8 cellular contexts compared by ENCODE assay signal in the genomic region with DNA sequence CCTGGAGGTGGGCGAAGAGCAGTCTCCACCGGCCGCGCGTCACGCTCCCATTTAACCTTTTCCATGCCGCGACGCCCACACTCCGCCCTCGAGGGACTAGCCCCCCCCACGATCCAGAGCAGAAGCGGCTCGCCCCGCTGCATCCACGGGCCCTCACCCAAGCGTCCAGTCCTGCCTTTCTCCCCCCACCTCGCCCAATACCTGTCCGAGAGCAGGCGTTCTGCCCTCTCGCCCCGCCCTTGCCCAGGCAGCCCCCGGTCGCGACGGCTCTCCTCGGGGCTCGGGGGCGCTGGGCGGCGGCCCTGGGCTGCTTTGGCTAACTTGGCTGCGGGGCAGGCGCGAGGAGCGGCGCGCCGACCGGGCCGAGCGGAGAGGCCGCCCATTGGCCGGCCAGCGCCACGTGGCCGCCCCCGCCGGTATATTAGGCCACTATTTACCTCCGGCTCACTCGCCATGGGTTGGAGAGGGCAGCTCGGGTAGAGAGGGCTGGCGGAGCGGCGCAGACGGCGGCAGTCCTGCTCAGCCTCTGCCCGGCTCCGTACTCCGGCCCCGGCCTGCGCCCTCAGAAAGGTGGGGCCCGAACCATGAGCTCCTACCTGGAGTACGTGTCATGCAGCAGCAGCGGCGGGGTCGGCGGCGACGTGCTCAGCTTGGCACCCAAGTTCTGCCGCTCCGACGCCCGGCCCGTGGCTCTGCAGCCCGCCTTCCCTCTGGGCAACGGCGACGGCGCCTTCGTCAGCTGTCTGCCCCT. TPM values are rescaled to one million over a fixed set of nuclear protein-coding genes. Genes with fewer than 3 reads are reported as not detected.
DNase-seq lines count a peak whose midpoint lies in the region; ATAC-seq, FAIRE-seq and TF ChIP-seq lines count a peak whose summit lies in the region.

A gene (plus strand): TSS at position 451 of the 751 bp plus-strand sequence. CDS start 134 bp downstream, at position 585.

- no peak for FAIRE-seq in GM12892 (lab: Jason Lieb, UNC)

- TF ChIP-seq CTCF in cardiac fibroblast (IDR thresholded peaks at IDR 0.05; ENCODE audit: low read depth, low read length) = no peak

- H3K27me3 ChIP-seq in layer of hippocampus (ENCODE audit: control insufficient read depth, insufficient read depth, low read length) = peaks cover 28% of the 10 kb centered on the region

- H3K4me3 ChIP-seq in cardiac fibroblast (replicated peaks in 1 of 2; ENCODE audit: low read depth in 2 of 2, low read length in 2 of 2) = peak within 1 kb of the TSS; percentile 45 to 56

- DNase-seq in ACHN = peak; percentile 60
- DNase-seq in GM12892 (ENCODE audit: insufficient read length) = peak; percentile 37
- DNase-seq in NCI-H526 (lab: John Stamatoyannopoulos, UW) = peak; percentile 62 to 93
- no peak for DNase-seq in cardiac fibroblast (ENCODE audit: low read depth in 2 of 2)
- no peak for DNase-seq in stimulated activated naive CD8-positive, alpha-beta T cell treated with anti-CD3 and anti-CD28 coated beads, Interleukin-15, Interleukin-2, amounts not matched to agents 100 U/mL and 50 U/mL, for 24 hours
- DNase-seq in GM19240 (ENCODE audit: insufficient read length, low spot score) = no peak

- peak within 1 kb of the TSS; percentile 46 for H3K27ac ChIP-seq in layer of hippocampus (ENCODE audit: low read depth, low read length)

- no peak for TF ChIP-seq POLR2A in GM12892 (IDR thresholded peaks at IDR 0.05; ENCODE audit: low read depth, low read length)

- peak; percentile 50 for ATAC-seq in stimulated activated naive CD8-positive, alpha-beta T cell treated with anti-CD3 and anti-CD28 coated beads, Interleukin-15, Interleukin-2, amounts not matched to agents 100 U/mL and 50 U/mL, for 24 hours
- no peak for ATAC-seq in HG02571 (IDR thresholded peaks at IDR 0.05; ENCODE audit: unreplicated experiment)

- in situ Hi-C loops in ACHN (cut with HindIII; ENCODE audit: low pct_ligation_motif_present, low pct_unique_long_range_greater_than_20kb, low sequenced_read_pairs) = no loop called here

RNA-seq across cellular contexts. Expression of the gene that starts here (rescaled TPM):
- not detected for polyA plus RNA-seq in GM12892 (2012; ENCODE audit: missing spikeins)

Comparison
In these comparisons a context has a peak if more than half of its experiments do, and no peak if none do; other contexts are left out.
1. DNase-seq: peak in ACHN (single experiment), GM12892 (single experiment) and NCI-H526 (2 of 2); none in cardiac fibroblast (0 of 2), stimulated activated naive CD8-positive, alpha-beta T cell treated with anti-CD3 and anti-CD28 coated beads, Interleukin-15, Interleukin-2, amounts not matched to agents 100 U/mL and 50 U/mL, for 24 hours (single experiment) and GM19240 (single experiment).